Comparison of ENCODE assay signal across 2 cellular contexts in the genomic region with DNA sequence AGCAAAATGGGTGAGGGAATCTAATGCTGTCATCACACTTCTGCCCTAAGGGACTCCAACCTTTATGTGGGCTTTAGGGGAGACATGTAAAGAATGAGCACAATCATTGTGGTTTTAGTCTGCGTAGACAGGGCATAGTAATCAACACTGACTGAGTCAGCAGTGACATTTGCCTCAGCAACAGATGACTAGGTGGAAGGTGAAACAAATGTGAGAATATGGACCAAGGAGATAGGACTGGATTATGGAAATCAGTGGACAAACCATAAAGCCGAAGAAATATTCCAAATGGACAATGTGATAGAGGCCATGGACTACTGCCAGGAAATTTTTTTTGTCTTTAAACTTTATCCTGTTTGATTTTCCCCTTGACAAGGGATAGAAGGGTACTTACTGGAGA.
TF ChIP-seq lines count a peak whose summit lies in the region.

No MANE protein-coding gene starts in this region.

TF ChIP-seq in IMR-90, 13 proteins besides CTCF, POLR2A, EP300 and RAD21:
- TF ChIP-seq CEBPB (IDR thresholded peaks at IDR 0.05; ENCODE audit: low read depth, low read length) (peak; percentile 55; the same call in 1 of the 2 replicates), RCOR1 (IDR thresholded peaks at IDR 0.05; ENCODE audit: insufficient replicate concordance, low read length) (no peak), NFE2L2 (IDR thresholded peaks at IDR 0.05; ENCODE audit: low read depth, low read length) (peak; percentile 99), MAZ (IDR thresholded peaks at IDR 0.05; ENCODE audit: borderline replicate concordance, low read depth, low read length) (no peak), MAFK (IDR thresholded peaks at IDR 0.05; ENCODE audit: low read depth, low read length) (peak; percentile 85), MXI1 (IDR thresholded peaks at IDR 0.05; ENCODE audit: borderline replicate concordance, low read depth, low read length) (no peak), BHLHE40 (IDR thresholded peaks at IDR 0.05; ENCODE audit: low read depth, low read length) (peak; percentile 21; the same call in 1 of the 2 replicates), ELK1 (IDR thresholded peaks at IDR 0.05; ENCODE audit: borderline replicate concordance, low read depth, low read length) (no peak), FOS (IDR thresholded peaks at IDR 0.05; ENCODE audit: low read depth, low read length) (peak; percentile 94), RFX5 (IDR thresholded peaks at IDR 0.05; ENCODE audit: low read depth, low read length) (peak; percentile 98), SMC3 (IDR thresholded peaks at IDR 0.05; ENCODE audit: low read depth, low read length) (0 out of 2 replicates have a peak, but pooled peaks have one; percentile 1)
- TF ChIP-seq, protein P1, sequence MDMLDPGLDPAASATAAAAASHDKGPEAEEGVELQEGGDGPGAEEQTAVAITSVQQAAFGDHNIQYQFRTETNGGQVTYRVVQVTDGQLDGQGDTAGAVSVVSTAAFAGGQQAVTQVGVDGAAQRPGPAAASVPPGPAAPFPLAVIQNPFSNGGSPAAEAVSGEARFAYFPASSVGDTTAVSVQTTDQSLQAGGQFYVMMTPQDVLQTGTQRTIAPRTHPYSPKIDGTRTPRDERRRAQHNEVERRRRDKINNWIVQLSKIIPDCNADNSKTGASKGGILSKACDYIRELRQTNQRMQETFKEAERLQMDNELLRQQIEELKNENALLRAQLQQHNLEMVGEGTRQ (IDR thresholded peaks at IDR 0.05; ENCODE audit: low read depth, low read length) = no peak
TF ChIP-seq in IMR-90: peak in this region for 7.

TF ChIP-seq in GM12878, 131 proteins besides CTCF, POLR2A, EP300 and RAD21:
- peak; percentile 87 for TF ChIP-seq RFX5 (IDR thresholded peaks at IDR 0.05; ENCODE audit: low read depth, low read length)
- no peak for TF ChIP-seq ATF7 (IDR thresholded peaks at IDR 0.05; ENCODE audit: low read depth)
